16 cellular contexts compared by ENCODE assay signal in genomic region chr1:218943371-218943770, GRCh38.
DNase-seq lines count a peak whose midpoint lies in the region; TF ChIP-seq lines count a peak whose summit lies in the region.
"Had no signal": no experiment of that assay in that cellular context is flagged by ENCODE, and none has a peak within 500 bp of the region (broad histone marks: within the 10 kb centered on the region; RNA-seq: fewer than 3 reads in every experiment).

No MANE protein-coding gene starts in this region.

- H3K4me2 ChIP-seq in osteoblast (ENCODE audit: insufficient read depth, low read length): no peak overlapping the region
- H3K4me2 ChIP-seq: BLaER1 had no signal

- no peak overlapping the region for H2AFZ ChIP-seq in osteoblast (ENCODE audit: low read length)

- no peak overlapping the region for H3K9ac ChIP-seq in colonic mucosa (ENCODE audit: low read depth in 2 of 2, low read length in 2 of 2)
- H3K9ac ChIP-seq: BLaER1, GM23248 had no signal

- intact Hi-C loops in head of caudate nucleus (cut with DNase I) (no loop called here), uterus (cut with DNase I; ENCODE audit: low total_unique reads) (no loop called here), colonic mucosa (cut with DNase I) (no loop called here)

- no peaks in the 10 kb centered on the region for H4K20me1 ChIP-seq in osteoblast (ENCODE audit: insufficient read depth, low read length)
- H4K20me1 ChIP-seq: BLaER1 had no signal

- TF ChIP-seq POLR2A in uterus (IDR thresholded peaks at IDR 0.05): no peak

- H3K27me3 ChIP-seq in osteoblast (ENCODE audit: insufficient read depth, low read length): no peaks in the 10 kb centered on the region
- H3K27me3 ChIP-seq in uterus: no peaks in the 10 kb centered on the region
- no peaks in the 10 kb centered on the region for H3K27me3 ChIP-seq in colonic mucosa
- H3K27me3 ChIP-seq: BLaER1 had no signal

- H3K36me3 ChIP-seq in osteoblast (ENCODE audit: insufficient read depth, low read length) (no peaks in the 10 kb centered on the region), uterus (no peaks in the 10 kb centered on the region), colonic mucosa (no peaks in the 10 kb centered on the region)
- H3K36me3 ChIP-seq: BLaER1 had no signal

- peak overlapping the region; percentile 53 for H3K27ac ChIP-seq in osteoblast (ENCODE audit: low read depth, low read length)
- peak overlapping the region; percentile 37 to 55 for H3K27ac ChIP-seq in uterus
- H3K27ac ChIP-seq in colonic mucosa: no peak overlapping the region
- H3K27ac ChIP-seq: BLaER1, C4-2B had no signal

- H3K9me3 ChIP-seq in osteoblast (ENCODE audit: low read depth, low read length) (no peaks in the 10 kb centered on the region), uterus (no peaks in the 10 kb centered on the region), colonic mucosa (no peaks in the 10 kb centered on the region)
- H3K9me3 ChIP-seq: BLaER1 had no signal

- TF ChIP-seq CTCF in osteoblast (IDR thresholded peaks at IDR 0.05; ENCODE audit: extremely low read depth, low read depth, low read length): no peak
- TF ChIP-seq CTCF in uterus (IDR thresholded peaks at IDR 0.05): no peak
- no peak for TF ChIP-seq CTCF in colonic mucosa (IDR thresholded peaks at IDR 0.05)

- H3K79me2 ChIP-seq in osteoblast (ENCODE audit: insufficient read depth, low read length): no peaks in the 10 kb centered on the region

- DNase-seq in head of caudate nucleus: peak in 22 of 42 donors; percentile 2 to 68 (median 22)
- no peak for DNase-seq in osteoblast (ENCODE audit: insufficient read length, low spot score, missing footprints)
- DNase-seq in uterus: no peak
- DNase-seq in colonic mucosa: no peak
- no peak for DNase-seq in hypothalamus (lab: John Stamatoyannopoulos, UW)
- DNase-seq in stimulated activated CD4-positive, alpha-beta T cell treated with anti-CD3 and anti-CD28 coated beads, Interleukin-4, amount 100 ng/mL, for 4 hours: no peak
- DNase-seq: Caco-2; CD4-positive, CD25-positive, alpha-beta regulatory T cell; CD8-positive, alpha-beta T cell; DMS153; DND-41; GM23248; H7; HCEC 1CT had no signal

- H3K4me1 ChIP-seq in osteoblast (ENCODE audit: insufficient read depth, low read length) (peaks cover 7% of the 10 kb centered on the region), uterus (no peaks in the 10 kb centered on the region), colonic mucosa (no peaks in the 10 kb centered on the region)
- H3K4me1 ChIP-seq: BLaER1 had no signal

- no peak overlapping the region for H3K4me3 ChIP-seq in osteoblast (ENCODE audit: insufficient read depth, low read length)
- H3K4me3 ChIP-seq in uterus: no peak overlapping the region
- H3K4me3 ChIP-seq in colonic mucosa: no peak overlapping the region
- H3K4me3 ChIP-seq: BLaER1 had no signal

Comparison
In these comparisons a context has a peak if more than half of its experiments do, and no peak if none do; other contexts are left out.
1. DNase-seq: peak in head of caudate nucleus (22 of 42); none in osteoblast (single experiment), uterus (0 of 2), colonic mucosa (single experiment), hypothalamus (0 of 51) and stimulated activated CD4-positive, alpha-beta T cell treated with anti-CD3 and anti-CD28 coated beads, Interleukin-4, amount 100 ng/mL, for 4 hours (0 of 2).